Comparison of ENCODE assay signal across 21 cellular contexts in genomic region chr10:113261130-113261529, GRCh38.
DNase-seq lines count a peak whose midpoint lies in the region; ATAC-seq and TF ChIP-seq lines count a peak whose summit lies in the region.
"Had no signal": no experiment of that assay in that cellular context is flagged by ENCODE, and none has a peak within 500 bp of the region (broad histone marks: within the 10 kb centered on the region; RNA-seq: fewer than 3 reads in every experiment).

No MANE protein-coding gene starts in this region.

- DNase-seq in DND-41 (peak; percentile 18), NCI-H2171 treated with DMSO at 0.1 percent for 48 hours (lab: John Stamatoyannopoulos, UW) (peak; percentile 40), neural progenitor cell (ENCODE audit: low spot score) (no peak), SW480 (ENCODE audit: low spot score) (no peak), SW 1271 (lab: John Stamatoyannopoulos, UW) (no peak)
- DNase-seq in CD4-positive, alpha-beta memory T cell = no peak
- DNase-seq: DMS 273 treated with DMSO at 0.1 percent for 48 hours, H7, MV-4-11, NCI-H1694, NCI-H2081 treated with DMSO at 0.1 percent for 48 hours, NCI-H446, NCI-H774, OCI-M1, SHP77, T-cell had no signal

- no peak overlapping the region for H3K27ac Mint-ChIP-seq in neural progenitor cell
- no peak overlapping the region for H3K27ac Mint-ChIP-seq in CD4-positive, alpha-beta memory T cell
- H3K27ac Mint-ChIP-seq: T-cell had no signal

- H3K4me3 Mint-ChIP-seq in neural progenitor cell = no peak overlapping the region
- H3K4me3 Mint-ChIP-seq in CD4-positive, alpha-beta memory T cell = no peak overlapping the region
- H3K4me3 Mint-ChIP-seq: T-cell had no signal

- POLR2A ChIA-PET in CD4-positive, alpha-beta memory T cell (lab: Charles Lee; ENCODE audit: partially characterized antibody) = no interaction called here

- CTCF ChIA-PET in CD4-positive, alpha-beta memory T cell (lab: Charles Lee; ENCODE audit: partially characterized antibody) = no interaction called here

- H3K9me3 ChIP-seq in BLaER1 (no peaks in the 10 kb centered on the region), DND-41 (ENCODE audit: insufficient read depth, low read length, severe bottlenecking) (no peaks in the 10 kb centered on the region), neural progenitor cell (ENCODE audit: low read depth) (no peaks in the 10 kb centered on the region)
- H3K9me3 ChIP-seq in CD4-positive, alpha-beta memory T cell (ENCODE audit: control insufficient read depth in 1 of 2, low read length in 2 of 2) = no peaks in the 10 kb centered on the region

- peaks cover 45% of the 10 kb centered on the region for H3K4me1 Mint-ChIP-seq in neural progenitor cell
- H3K4me1 Mint-ChIP-seq in CD4-positive, alpha-beta memory T cell = no peaks in the 10 kb centered on the region
- H3K4me1 Mint-ChIP-seq: T-cell had no signal

- H3K27ac ChIP-seq in BLaER1 = peak overlapping the region; percentile 33
- H3K27ac ChIP-seq in DND-41 (ENCODE audit: low read length) = no peak overlapping the region
- H3K27ac ChIP-seq in neural progenitor cell = no peak overlapping the region
- H3K27ac ChIP-seq in CD4-positive, alpha-beta memory T cell (ENCODE audit: low read depth, low read length) = no peak overlapping the region
- H3K27ac ChIP-seq: C4-2B, HL-60, KMS-11, SK-N-MC had no signal

- no peaks in the 10 kb centered on the region for H3K36me3 Mint-ChIP-seq in neural progenitor cell
- H3K36me3 Mint-ChIP-seq in CD4-positive, alpha-beta memory T cell = no peaks in the 10 kb centered on the region
- H3K36me3 Mint-ChIP-seq: T-cell had no signal

- H3K4me1 ChIP-seq in BLaER1 (peaks cover 74% of the 10 kb centered on the region), DND-41 (ENCODE audit: insufficient read depth, low read length) (no peaks in the 10 kb centered on the region), neural progenitor cell (peaks cover 53% of the 10 kb centered on the region)
- H3K4me1 ChIP-seq in CD4-positive, alpha-beta memory T cell (ENCODE audit: insufficient read depth, low read length) = no peaks in the 10 kb centered on the region

- H2AFZ ChIP-seq in DND-41 (ENCODE audit: low read depth, low read length) (no peak overlapping the region), neural progenitor cell (replicated peaks) (no peak overlapping the region)

- H3F3A ChIP-seq in neural progenitor cell (ENCODE audit: low read depth) = peaks cover 20% of the 10 kb centered on the region

- H4K20me1 ChIP-seq in BLaER1 (no peaks in the 10 kb centered on the region), DND-41 (ENCODE audit: insufficient read depth, low read length) (no peaks in the 10 kb centered on the region), neural progenitor cell (ENCODE audit: low read depth) (no peaks in the 10 kb centered on the region)

- intact Hi-C loops in CD4-positive, alpha-beta memory T cell (cut with micrococcal nuclease) = no loop called here

- peaks cover 7% of the 10 kb centered on the region for H3K27me3 Mint-ChIP-seq in neural progenitor cell (ENCODE audit: insufficient read depth, low read depth)
- peaks cover 12 to 19% of the 10 kb centered on the region in 2 donors for H3K27me3 Mint-ChIP-seq in CD4-positive, alpha-beta memory T cell

- H3K4me3 ChIP-seq in BLaER1 = peak overlapping the region; percentile 9; the same call in 1 of the 2 replicates
- no peak overlapping the region for H3K4me3 ChIP-seq in DND-41 (ENCODE audit: low read depth in 1 of 2, low read length in 2 of 2)
- H3K4me3 ChIP-seq in neural progenitor cell = no peak overlapping the region
- no peak overlapping the region for H3K4me3 ChIP-seq in CD4-positive, alpha-beta memory T cell (ENCODE audit: low read length in 2 of 2)
- H3K4me3 ChIP-seq: SK-N-MC had no signal

- H3K27me3 ChIP-seq in BLaER1 (no peaks in the 10 kb centered on the region), DND-41 (ENCODE audit: insufficient read depth, low read length, poor library complexity) (peaks cover 3% of the 10 kb centered on the region), neural progenitor cell (no peaks in the 10 kb centered on the region)
- H3K27me3 ChIP-seq in CD4-positive, alpha-beta memory T cell (ENCODE audit: insufficient read depth, low read length) = no peaks in the 10 kb centered on the region

- H3K79me2 ChIP-seq in DND-41 (ENCODE audit: insufficient read depth, low read length) (no peaks in the 10 kb centered on the region), neural progenitor cell (ENCODE audit: low read depth) (no peaks in the 10 kb centered on the region)

- H3K9ac ChIP-seq in BLaER1 (peak overlapping the region; percentile 32; the same call in 1 of the 2 replicates), DND-41 (ENCODE audit: low read depth, low read length) (no peak overlapping the region), neural progenitor cell (no peak overlapping the region)
- H3K9ac ChIP-seq: KMS-11 had no signal

- H3K9me3 Mint-ChIP-seq in neural progenitor cell = no peaks in the 10 kb centered on the region
- H3K9me3 Mint-ChIP-seq in CD4-positive, alpha-beta memory T cell = peaks cover 0 to 4% (median under 1%) of the 10 kb centered on the region in 8 donors
- H3K9me3 Mint-ChIP-seq: T-cell had no signal

- no peak for TF ChIP-seq CTCF in DND-41 (IDR thresholded peaks at IDR 0.05; ENCODE audit: borderline replicate concordance, extremely low read depth, low read length, poor library complexity, severe bottlenecking)
- no peak for TF ChIP-seq CTCF in neural progenitor cell (IDR thresholded peaks at IDR 0.05)

- ATAC-seq in DND-41 (ENCODE audit: insufficient read depth, low read depth) = 0 out of 3 replicates have a peak, but pooled peaks have one; percentile 22
- ATAC-seq: T-cell had no signal

- H3K4me2 ChIP-seq in BLaER1 = peak overlapping the region; percentile 86
- H3K4me2 ChIP-seq in DND-41 (ENCODE audit: insufficient read depth, low read length) = no peak overlapping the region
- H3K4me2 ChIP-seq in neural progenitor cell = peak overlapping the region; percentile 11
- H3K4me2 ChIP-seq: KMS-11 had no signal

- no peaks in the 10 kb centered on the region for H3K36me3 ChIP-seq in BLaER1
- H3K36me3 ChIP-seq in DND-41 (ENCODE audit: insufficient read depth, low read length) = no peaks in the 10 kb centered on the region
- H3K36me3 ChIP-seq in neural progenitor cell = no peaks in the 10 kb centered on the region
- no peaks in the 10 kb centered on the region for H3K36me3 ChIP-seq in CD4-positive, alpha-beta memory T cell (ENCODE audit: insufficient read depth, low read length)

Comparison
In these comparisons a context has a peak if more than half of its experiments do, and no peak if none do; other contexts are left out.
1. DNase-seq: peak in DND-41 (single experiment) and NCI-H2171 treated with DMSO at 0.1 percent for 48 hours (single experiment); none in neural progenitor cell (single experiment), SW480 (single experiment), SW 1271 (0 of 2) and CD4-positive, alpha-beta memory T cell (0 of 5).